28 cellular contexts compared by ENCODE assay signal in the genomic region with DNA sequence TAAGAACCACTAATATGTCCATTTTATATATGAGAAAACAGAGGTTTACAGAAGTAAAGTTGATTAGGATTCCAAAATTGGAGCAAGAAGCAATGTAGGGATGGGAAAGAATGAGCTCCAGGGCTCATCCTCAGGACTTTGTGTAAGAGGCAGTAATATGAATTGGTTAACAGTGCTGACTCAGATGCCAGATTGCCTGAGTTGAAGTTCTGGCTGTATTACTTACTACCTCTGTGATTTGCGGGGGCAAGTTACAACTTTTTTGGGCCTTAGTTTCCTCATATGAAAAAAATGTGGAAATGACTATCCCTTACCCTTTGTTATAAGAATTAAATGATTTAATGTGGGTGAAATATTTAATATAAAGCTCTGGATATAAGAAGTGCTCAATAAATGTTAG. TPM values are rescaled to one million over a fixed set of nuclear protein-coding genes. Genes with fewer than 3 reads are reported as not detected.
DNase-seq lines count a peak whose midpoint lies in the region; ATAC-seq, FAIRE-seq and TF ChIP-seq lines count a peak whose summit lies in the region.
"Had no signal": no experiment of that assay in that cellular context is flagged by ENCODE, and none has a peak within 500 bp of the region (broad histone marks: within the 10 kb centered on the region; RNA-seq: fewer than 3 reads in every experiment).

No MANE protein-coding gene starts in this region.

- POLR2A ChIA-PET in IMR-90 (lab: Charles Lee; ENCODE audit: unreplicated experiment) = no interaction called here

- no peak overlapping the region for H3K4me2 ChIP-seq in IMR-90 (ENCODE audit: low read depth, low read length)
- peak overlapping the region; percentile 2 for H3K4me2 ChIP-seq in keratinocyte (ENCODE audit: control insufficient read depth, extremely low read depth, insufficient read depth, low read depth, low read length)
- H3K4me2 ChIP-seq: BLaER1 treated with 17β-estradiol and CSF1 and Interleukin-3, amounts not matched to agents 10 nM and 100 nM had no signal

- no peak overlapping the region for H3K4me3 ChIP-seq in IMR-90 (ENCODE audit: insufficient read depth, low read depth, low read length)
- no peak overlapping the region for H3K4me3 ChIP-seq in epithelial cell of esophagus (ENCODE audit: low read length)
- H3K4me3 ChIP-seq in keratinocyte (ENCODE audit: control insufficient read depth in 2 of 3, extremely low read depth in 1 of 3, insufficient read depth in 2 of 3, low read depth in 1 of 3, low read length in 3 of 3) = no peak overlapping the region
- H3K4me3 ChIP-seq: BLaER1 treated with 17β-estradiol and CSF1 and Interleukin-3, amounts not matched to agents 10 nM and 100 nM; K562; SJSA1 had no signal

- no peak overlapping the region for H4K5ac ChIP-seq in IMR-90 (ENCODE audit: low read depth, low read length)

- no TSS peak for BruUV-seq in IMR-90 (replicated peaks; lab: Mats Ljungman, UMichigan)

- no CpG with 5 or more reads among the region's 1 CpG for WGBS in IMR-90 (ENCODE audit: extremely low coverage in 2 of 2, insufficient read length in 1 of 2), 2 experiments

- no peak for TF ChIP-seq RAD21 in IMR-90 (IDR thresholded peaks at IDR 0.05; ENCODE audit: low read length)

- H3K27me3 ChIP-seq in IMR-90 (ENCODE audit: control insufficient read depth, insufficient read depth, low read length) (no peaks in the 10 kb centered on the region), keratinocyte (ENCODE audit: control insufficient read depth, extremely low read depth, insufficient read depth, low read length) (no peaks in the 10 kb centered on the region)
- H3K27me3 ChIP-seq: BLaER1 treated with 17β-estradiol and CSF1 and Interleukin-3, amounts not matched to agents 10 nM and 100 nM; SJSA1 had no signal

- no peak overlapping the region for H4K91ac ChIP-seq in IMR-90 (ENCODE audit: insufficient read depth, low read depth, low read length)

- no peaks in the 10 kb centered on the region for H4K20me1 ChIP-seq in IMR-90 (ENCODE audit: insufficient read depth, low read length)
- H4K20me1 ChIP-seq in keratinocyte (ENCODE audit: control insufficient read depth, extremely low read depth, insufficient read depth, low read length) = no peaks in the 10 kb centered on the region
- H4K20me1 ChIP-seq: BLaER1 treated with 17β-estradiol and CSF1 and Interleukin-3, amounts not matched to agents 10 nM and 100 nM had no signal

- no peaks in the 10 kb centered on the region for H3K4me1 ChIP-seq in IMR-90 (ENCODE audit: control insufficient read depth, insufficient read depth, low read length)
- H3K4me1 ChIP-seq in keratinocyte (ENCODE audit: control insufficient read depth, extremely low read depth, insufficient read depth, low read length) = peaks cover 4% of the 10 kb centered on the region
- H3K4me1 ChIP-seq: Caco-2, SJSA1 had no signal

- no peak overlapping the region for H3K14ac ChIP-seq in IMR-90 (replicated peaks; ENCODE audit: low read depth, low read length)

- H3K79me2 ChIP-seq in keratinocyte (ENCODE audit: control insufficient read depth, insufficient read depth, low read length) = no peaks in the 10 kb centered on the region

- ATAC-seq in IMR-90 (ENCODE audit: low read depth) = no peak
- ATAC-seq in GM18517 (IDR thresholded peaks at IDR 0.05; ENCODE audit: unreplicated experiment) = no peak
- ATAC-seq in GM18498 (IDR thresholded peaks at IDR 0.05; ENCODE audit: unreplicated experiment) = no peak
- ATAC-seq: K562, Panc1 had no signal

- H3K9me3 ChIP-seq in IMR-90 (ENCODE audit: control insufficient read depth, insufficient read depth, low read length) (no peaks in the 10 kb centered on the region), keratinocyte (ENCODE audit: control insufficient read depth, low read depth, low read length) (no peaks in the 10 kb centered on the region)
- H3K9me3 ChIP-seq: BLaER1 treated with 17β-estradiol and CSF1 and Interleukin-3, amounts not matched to agents 10 nM and 100 nM; Caco-2; SJSA1 had no signal

- no peaks in the 10 kb centered on the region for H3K36me3 ChIP-seq in IMR-90 (ENCODE audit: control insufficient read depth, insufficient read depth, low read length)
- no peaks in the 10 kb centered on the region for H3K36me3 ChIP-seq in keratinocyte (ENCODE audit: control insufficient read depth in 2 of 2, extremely low read depth in 1 of 2, insufficient read depth in 2 of 2, low read length in 2 of 2)
- H3K36me3 ChIP-seq: BLaER1 treated with 17β-estradiol and CSF1 and Interleukin-3, amounts not matched to agents 10 nM and 100 nM; SJSA1 had no signal

- no peak overlapping the region for H3K56ac ChIP-seq in IMR-90 (ENCODE audit: extremely low read depth, insufficient read depth, low read length)

- no peak overlapping the region for H2AK9ac ChIP-seq in IMR-90 (replicated peaks; ENCODE audit: low read depth, low read length, poor library complexity)

- no peak overlapping the region for H4K8ac ChIP-seq in IMR-90 (ENCODE audit: low read depth in 2 of 2, low read length in 2 of 2)

- no peak overlapping the region for H3K23ac ChIP-seq in IMR-90 (ENCODE audit: low read depth, low read length)

- no peak overlapping the region for H2BK120ac ChIP-seq in IMR-90 (ENCODE audit: low read depth, low read length)

- no peak overlapping the region for H2BK15ac ChIP-seq in IMR-90 (ENCODE audit: low read depth, low read length)

- no peaks in the 10 kb centered on the region for H3K79me1 ChIP-seq in IMR-90 (ENCODE audit: low read depth in 1 of 2, low read length in 2 of 2)

- no peak overlapping the region for H3K4ac ChIP-seq in IMR-90 (ENCODE audit: low read depth, low read length)

- in situ Hi-C loops in IMR-90 (cut with MboI; ENCODE audit: low sequenced_read_pairs) = no loop called here

- H3K27ac ChIP-seq in IMR-90 (ENCODE audit: insufficient read depth, low read length) = no peak overlapping the region
- H3K27ac ChIP-seq in keratinocyte (ENCODE audit: control insufficient read depth, insufficient read depth, low read length) = no peak overlapping the region
- H3K27ac ChIP-seq: BLaER1 treated with 17β-estradiol and CSF1 and Interleukin-3, amounts not matched to agents 10 nM and 100 nM; SJSA1 had no signal

- peak; percentile 51 for FAIRE-seq in keratinocyte (lab: Jason Lieb, UNC)
- FAIRE-seq: GM12892, GM18507, GM19239, K562 had no signal

- H3K9ac ChIP-seq in IMR-90 (ENCODE audit: low read depth, low read length) (no peak overlapping the region), keratinocyte (ENCODE audit: control insufficient read depth, extremely low read depth, insufficient read depth, low read length) (no peak overlapping the region)
- H3K9ac ChIP-seq: BLaER1 treated with 17β-estradiol and CSF1 and Interleukin-3, amounts not matched to agents 10 nM and 100 nM had no signal

- H3K9me1 ChIP-seq in IMR-90 (ENCODE audit: insufficient read depth, low read length) (no peaks in the 10 kb centered on the region), keratinocyte (ENCODE audit: control insufficient read depth, extremely low read depth, insufficient read depth, low read length) (no peaks in the 10 kb centered on the region)

- intact Hi-C loops in IMR-90 (cut with micrococcal nuclease) = no loop called here

- DNase-seq in EL = peak; percentile 6
- peak; percentile 11 for DNase-seq in IMR-90
- DNase-seq in epithelial cell of esophagus (ENCODE audit: low read depth) = peak; percentile 81
- no peak for DNase-seq in keratinocyte (ENCODE audit: low read depth, low spot score)
- DNase-seq in H4 (ENCODE audit: low spot score) = no peak
- DNase-seq: Caco-2; CD4-positive, alpha-beta memory T cell; DMS 273 treated with DMSO at 0.1 percent for 48 hours; DMS79 treated with DMSO at 0.1 percent for 48 hours; H9; HFFc6; MM.1S; NCI-H1048; NCI-H1417 treated with DMSO at 0.1 percent for 48 hours; NCI-H1930; NCI-H226; NCI-H510A treated with DMSO at 0.1 percent for 48 hours; NCI-H748 treated with DMSO at 0.1 percent for 48 hours; NK-92 treated with Interleukin-12 subunit alpha and Interleukin-12 subunit beta, amount 100 ng/mL, for 24 hours had no signal

- dilution Hi-C loops in IMR-90 (cut with HindIII; ENCODE audit: low sequenced_read_pairs, unreplicated experiment) (no loop called here), keratinocyte (cut with MboI; ENCODE audit: extremely low pct_ligation_motif_present, low sequenced_read_pairs) (no loop called here)

- H3K18ac ChIP-seq in IMR-90 (ENCODE audit: low read depth, low read length) = no peak overlapping the region

- no peak overlapping the region for H2BK20ac ChIP-seq in IMR-90 (ENCODE audit: low read depth, low read length)

- no peak overlapping the region for H2BK5ac ChIP-seq in IMR-90 (ENCODE audit: low read depth, low read length, poor library complexity, severe bottlenecking)

- TF ChIP-seq POLR2A in IMR-90 (IDR thresholded peaks at IDR 0.05; ENCODE audit: low read depth, low read length) = no peak

- CTCF ChIA-PET in IMR-90 (lab: Yijun Ruan, JAX) = no interaction called here

- H2AFZ ChIP-seq in IMR-90 (replicated peaks; ENCODE audit: low read length, poor library complexity) (no peak overlapping the region), keratinocyte (ENCODE audit: control insufficient read depth, low read length) (no peak overlapping the region)

- no peak for TF ChIP-seq CTCF in IMR-90 (conservative IDR thresholded peaks at IDR 0.05; ENCODE audit: low read depth, low read length)
- no peak for TF ChIP-seq CTCF in epithelial cell of esophagus (IDR thresholded peaks at IDR 0.05; ENCODE audit: insufficient read depth, low read depth, low read length, missing control alignments)
- TF ChIP-seq CTCF in keratinocyte (optimal IDR thresholded peaks at IDR 0.05 in 1 of 3, IDR thresholded peaks at IDR 0.05 in 1 of 3, conservative IDR thresholded peaks at IDR 0.05 in 1 of 3; ENCODE audit: extremely low read depth in 1 of 3, insufficient read depth in 2 of 3, low read length in 3 of 3) = no peak

- no peak overlapping the region for H2AK5ac ChIP-seq in IMR-90 (ENCODE audit: low read depth, low read length)

RNA-seq across cellular contexts. Expression of a gene that starts 35.1 kb away (rescaled TPM):
- 12.2 and 21.1 TPM in 2 replicates for total RNA-seq in IMR-90 (2012; rRNA removed)
- 6.5 and 9.7 TPM in 2 replicates for polyA plus RNA-seq in IMR-90 (2012; rRNA removed)
- polyA plus RNA-seq in IMR-90 (2012; cell fraction: cytosol; rRNA removed) = 4.6 and 5.1 TPM in 2 replicates
- polyA plus RNA-seq in IMR-90 (2012; cell fraction: nucleus; rRNA removed; ENCODE audit: low replicate concordance) = 6.4 and 8.1 TPM in 2 replicates
- 11.2 to 23.4 TPM (median 22.7 TPM) in 3 replicates for polyA plus RNA-seq in keratinocyte
- polyA plus RNA-seq in keratinocyte (2011; ENCODE audit: low read depth) = 30.0 TPM
- 15.5 and 31.4 TPM in 2 replicates for polyA plus RNA-seq in keratinocyte (2011; cell fraction: cytosol; rRNA removed)
- polyA plus RNA-seq in keratinocyte (2011; cell fraction: nucleus; rRNA removed) = 13.8 and 17.9 TPM in 2 replicates
- 19.4 and 25.2 TPM in 2 replicates for polyA plus RNA-seq in keratinocyte (2012; ENCODE audit: low replicate concordance)
- 7.8 to 37.8 TPM (median 14.9 TPM) in 3 replicates for polyA minus RNA-seq in keratinocyte
- polyA minus RNA-seq in keratinocyte (2011; cell fraction: cytosol; rRNA and poly(A)+ RNA removed) = 24.9 TPM
- 16.0 and 34.0 TPM in 2 replicates for polyA minus RNA-seq in keratinocyte (2011; cell fraction: nucleus; rRNA and poly(A)+ RNA removed)
- 15.7 and 16.7 TPM in 2 replicates for total RNA-seq in H4 (2014; rRNA removed; shearing (Covaris generic))

Comparison
In these comparisons a context has a peak if more than half of its experiments do, and no peak if none do; other contexts are left out.
1. DNase-seq: peak in EL (single experiment), IMR-90 (single experiment) and epithelial cell of esophagus (single experiment); none in keratinocyte (single experiment) and H4 (single experiment).